15 cellular contexts compared by ENCODE assay signal in genomic region chr7:103928581-103928980, GRCh38.
A peak's percentile ranks its signal among the peaks of the same experiment; 100 is the strongest.
DNase-seq lines count a peak whose midpoint lies in the region; TF ChIP-seq lines count a peak whose summit lies in the region.
"Had no signal": no experiment of that assay in that cellular context is flagged by ENCODE, and none has a peak within 500 bp of the region (broad histone marks: within the 10 kb centered on the region; RNA-seq: fewer than 3 reads in every experiment).

No MANE protein-coding gene starts in this region.

- DNase-seq in NCI-H2171 treated with DMSO at 0.1 percent for 48 hours (lab: John Stamatoyannopoulos, UW), result peak; percentile 14
- DNase-seq in NCI-H2171 (lab: John Stamatoyannopoulos, UW), result no peak
- DNase-seq in NCI-H69 (lab: John Stamatoyannopoulos, UW), result peak; percentile 21
- no peak for DNase-seq in mesenteric fat pad (ENCODE audit: low spot score)
- no peak for DNase-seq in right atrium auricular region (ENCODE audit: low spot score)
- DNase-seq: ACHN; BE2C; Caco-2; CD4-positive, alpha-beta T cell; DMS153; DND-41; EL; HCEC 1CT had no signal

- TF ChIP-seq CTCF in C4-2B (conservative IDR thresholded peaks at IDR 0.05) (no peak), right atrium auricular region (IDR thresholded peaks at IDR 0.05) (no peak)

- no peaks in the 10 kb centered on the region for H3K36me3 ChIP-seq in right atrium auricular region
- H3K36me3 ChIP-seq: BE2C had no signal

- H3K4me1 ChIP-seq in right atrium auricular region, result no peaks in the 10 kb centered on the region
- H3K4me1 ChIP-seq: Caco-2 had no signal

- H3K27me3 ChIP-seq in right atrium auricular region, result no peaks in the 10 kb centered on the region
- H3K27me3 ChIP-seq: BE2C had no signal

- H3K4me3 ChIP-seq in right atrium auricular region, result no peak overlapping the region
- H3K4me3 ChIP-seq: GM23338 had no signal

- H3K27ac ChIP-seq in C4-2B (peak overlapping the region; percentile 21; the same call in 1 of the 2 replicates), right atrium auricular region (no peak overlapping the region)

- H3K9me3 ChIP-seq in right atrium auricular region, result no peaks in the 10 kb centered on the region
- H3K9me3 ChIP-seq: BE2C, Caco-2 had no signal

Comparison
In these comparisons a context has a peak if more than half of its experiments do, and no peak if none do; other contexts are left out.
1. DNase-seq: peak in NCI-H2171 treated with DMSO at 0.1 percent for 48 hours (single experiment) and NCI-H69 (single experiment); none in NCI-H2171 (single experiment), mesenteric fat pad (single experiment) and right atrium auricular region (single experiment).